1 cellular context compared by ENCODE assay signal in genomic region chr16:4309833-4310266, GRCh38.
TF ChIP-seq lines count a peak whose summit lies in the region.

No MANE protein-coding gene starts in this region.

TF ChIP-seq in GM23338, 12 proteins besides CTCF, POLR2A, EP300 and RAD21 (continued from another document):
- TF ChIP-seq ZNF462 (CRISPR knock-in tag; IDR thresholded peaks at IDR 0.05) = no peak
- TF ChIP-seq ZNF114 (CRISPR knock-in tag; IDR thresholded peaks at IDR 0.05) = no peak
- no peak for TF ChIP-seq JUNB (IDR thresholded peaks at IDR 0.05; ENCODE audit: unreplicated experiment)
- TF ChIP-seq POLR2AphosphoS5 (IDR thresholded peaks at IDR 0.05; ENCODE audit: low read depth) = no peak
- no peak for TF ChIP-seq CREB1 (CRISPR knock-in tag; IDR thresholded peaks at IDR 0.05; ENCODE audit: low read depth)
- TF ChIP-seq NANOG (IDR thresholded peaks at IDR 0.05; ENCODE audit: borderline replicate concordance) = no peak
